In genomic region chr6:30485236-30485635, GRCh38 we compare ENCODE assay signal across 1 cellular context.
TF ChIP-seq lines count a peak whose summit lies in the region.

No MANE protein-coding gene starts in this region.

TF ChIP-seq in HepG2, 621 proteins besides CTCF, POLR2A, EP300 and RAD21 (continued from another document):
- TF ChIP-seq GRHL1 (CRISPR knock-in tag; conservative IDR thresholded peaks at IDR 0.05) (no peak), ERF (CRISPR knock-in tag; IDR thresholded peaks at IDR 0.05) (no peak), HNF4A (CRISPR knock-in tag; IDR thresholded peaks at IDR 0.05) (peak; percentile 35), FOXA3 (CRISPR knock-in tag; IDR thresholded peaks at IDR 0.05) (peak; percentile 33; the same call in 1 of the 2 replicates)
